Comparison of ENCODE assay signal across 1 cellular context in the genomic region with DNA sequence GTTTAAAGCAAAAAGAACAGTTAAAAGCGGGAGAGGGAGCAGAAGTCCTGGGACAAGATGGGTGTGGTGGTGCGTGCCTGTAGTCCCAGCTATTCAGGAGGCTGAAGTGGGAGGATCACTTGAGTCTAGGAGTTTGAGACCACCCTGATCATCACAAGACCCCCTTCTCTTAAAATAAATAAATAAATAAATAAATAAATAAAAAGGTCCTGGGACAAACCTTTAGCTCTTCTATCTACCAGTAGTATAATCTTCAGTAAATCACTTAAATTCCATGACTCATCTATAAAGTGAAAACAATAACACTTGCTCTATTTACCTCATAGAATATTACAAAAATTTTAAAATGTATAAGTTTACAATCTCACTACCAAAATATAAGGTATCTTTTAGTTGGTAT.
TF ChIP-seq lines count a peak whose summit lies in the region.

No MANE protein-coding gene starts in this region.

TF ChIP-seq in IMR-90, 13 proteins besides CTCF, POLR2A, EP300 and RAD21:
- TF ChIP-seq NFE2L2 (IDR thresholded peaks at IDR 0.05; ENCODE audit: low read depth, low read length) (no peak), MAZ (IDR thresholded peaks at IDR 0.05; ENCODE audit: borderline replicate concordance, low read depth, low read length) (no peak), BHLHE40 (IDR thresholded peaks at IDR 0.05; ENCODE audit: low read depth, low read length) (no peak), CHD1 (IDR thresholded peaks at IDR 0.05; ENCODE audit: low read depth, low read length) (no peak), MXI1 (IDR thresholded peaks at IDR 0.05; ENCODE audit: borderline replicate concordance, low read depth, low read length) (no peak), MAFK (IDR thresholded peaks at IDR 0.05; ENCODE audit: low read depth, low read length) (no peak), RCOR1 (IDR thresholded peaks at IDR 0.05; ENCODE audit: insufficient replicate concordance, low read length) (no peak), CEBPB (IDR thresholded peaks at IDR 0.05; ENCODE audit: low read depth, low read length) (no peak), RFX5 (IDR thresholded peaks at IDR 0.05; ENCODE audit: low read depth, low read length) (no peak), FOS (IDR thresholded peaks at IDR 0.05; ENCODE audit: low read depth, low read length) (no peak), SMC3 (IDR thresholded peaks at IDR 0.05; ENCODE audit: low read depth, low read length) (no peak)
- TF ChIP-seq, protein P1, sequence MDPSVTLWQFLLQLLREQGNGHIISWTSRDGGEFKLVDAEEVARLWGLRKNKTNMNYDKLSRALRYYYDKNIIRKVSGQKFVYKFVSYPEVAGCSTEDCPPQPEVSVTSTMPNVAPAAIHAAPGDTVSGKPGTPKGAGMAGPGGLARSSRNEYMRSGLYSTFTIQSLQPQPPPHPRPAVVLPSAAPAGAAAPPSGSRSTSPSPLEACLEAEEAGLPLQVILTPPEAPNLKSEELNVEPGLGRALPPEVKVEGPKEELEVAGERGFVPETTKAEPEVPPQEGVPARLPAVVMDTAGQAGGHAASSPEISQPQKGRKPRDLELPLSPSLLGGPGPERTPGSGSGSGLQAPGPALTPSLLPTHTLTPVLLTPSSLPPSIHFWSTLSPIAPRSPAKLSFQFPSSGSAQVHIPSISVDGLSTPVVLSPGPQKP (IDR thresholded peaks at IDR 0.05; ENCODE audit: borderline replicate concordance, low read depth, low read length): no peak
- TF ChIP-seq, protein P2, sequence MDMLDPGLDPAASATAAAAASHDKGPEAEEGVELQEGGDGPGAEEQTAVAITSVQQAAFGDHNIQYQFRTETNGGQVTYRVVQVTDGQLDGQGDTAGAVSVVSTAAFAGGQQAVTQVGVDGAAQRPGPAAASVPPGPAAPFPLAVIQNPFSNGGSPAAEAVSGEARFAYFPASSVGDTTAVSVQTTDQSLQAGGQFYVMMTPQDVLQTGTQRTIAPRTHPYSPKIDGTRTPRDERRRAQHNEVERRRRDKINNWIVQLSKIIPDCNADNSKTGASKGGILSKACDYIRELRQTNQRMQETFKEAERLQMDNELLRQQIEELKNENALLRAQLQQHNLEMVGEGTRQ (IDR thresholded peaks at IDR 0.05; ENCODE audit: low read depth, low read length): no peak
